1 cellular context compared by ENCODE assay signal in genomic region chr2:151029406-151030157, GRCh38.
TF ChIP-seq lines count a peak whose summit lies in the region.

No MANE protein-coding gene starts in this region.

TF ChIP-seq in SK-N-SH, 30 proteins besides CTCF, POLR2A, EP300 and RAD21 (continued from another document):
- TF ChIP-seq, protein P1, sequence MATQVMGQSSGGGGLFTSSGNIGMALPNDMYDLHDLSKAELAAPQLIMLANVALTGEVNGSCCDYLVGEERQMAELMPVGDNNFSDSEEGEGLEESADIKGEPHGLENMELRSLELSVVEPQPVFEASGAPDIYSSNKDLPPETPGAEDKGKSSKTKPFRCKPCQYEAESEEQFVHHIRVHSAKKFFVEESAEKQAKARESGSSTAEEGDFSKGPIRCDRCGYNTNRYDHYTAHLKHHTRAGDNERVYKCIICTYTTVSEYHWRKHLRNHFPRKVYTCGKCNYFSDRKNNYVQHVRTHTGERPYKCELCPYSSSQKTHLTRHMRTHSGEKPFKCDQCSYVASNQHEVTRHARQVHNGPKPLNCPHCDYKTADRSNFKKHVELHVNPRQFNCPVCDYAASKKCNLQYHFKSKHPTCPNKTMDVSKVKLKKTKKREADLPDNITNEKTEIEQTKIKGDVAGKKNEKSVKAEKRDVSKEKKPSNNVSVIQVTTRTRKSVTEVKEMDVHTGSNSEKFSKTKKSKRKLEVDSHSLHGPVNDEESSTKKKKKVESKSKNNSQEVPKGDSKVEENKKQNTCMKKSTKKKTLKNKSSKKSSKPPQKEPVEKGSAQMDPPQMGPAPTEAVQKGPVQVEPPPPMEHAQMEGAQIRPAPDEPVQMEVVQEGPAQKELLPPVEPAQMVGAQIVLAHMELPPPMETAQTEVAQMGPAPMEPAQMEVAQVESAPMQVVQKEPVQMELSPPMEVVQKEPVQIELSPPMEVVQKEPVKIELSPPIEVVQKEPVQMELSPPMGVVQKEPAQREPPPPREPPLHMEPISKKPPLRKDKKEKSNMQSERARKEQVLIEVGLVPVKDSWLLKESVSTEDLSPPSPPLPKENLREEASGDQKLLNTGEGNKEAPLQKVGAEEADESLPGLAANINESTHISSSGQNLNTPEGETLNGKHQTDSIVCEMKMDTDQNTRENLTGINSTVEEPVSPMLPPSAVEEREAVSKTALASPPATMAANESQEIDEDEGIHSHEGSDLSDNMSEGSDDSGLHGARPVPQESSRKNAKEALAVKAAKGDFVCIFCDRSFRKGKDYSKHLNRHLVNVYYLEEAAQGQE (IDR thresholded peaks at IDR 0.05; ENCODE audit: low read depth, low read length) = no peak
- TF ChIP-seq ELF1 (IDR thresholded peaks at IDR 0.05) (no peak), GABPA (IDR thresholded peaks at IDR 0.05; ENCODE audit: low read depth) (no peak), MEF2A (IDR thresholded peaks at IDR 0.05; ENCODE audit: borderline replicate concordance, low read depth) (no peak), FOSL2 (IDR thresholded peaks at IDR 0.05; ENCODE audit: borderline replicate concordance, low read depth) (no peak)
- TF ChIP-seq, protein P2, sequence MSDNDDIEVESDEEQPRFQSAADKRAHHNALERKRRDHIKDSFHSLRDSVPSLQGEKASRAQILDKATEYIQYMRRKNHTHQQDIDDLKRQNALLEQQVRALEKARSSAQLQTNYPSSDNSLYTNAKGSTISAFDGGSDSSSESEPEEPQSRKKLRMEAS (IDR thresholded peaks at IDR 0.05; ENCODE audit: low read depth) = no peak
- TF ChIP-seq, protein P3, sequence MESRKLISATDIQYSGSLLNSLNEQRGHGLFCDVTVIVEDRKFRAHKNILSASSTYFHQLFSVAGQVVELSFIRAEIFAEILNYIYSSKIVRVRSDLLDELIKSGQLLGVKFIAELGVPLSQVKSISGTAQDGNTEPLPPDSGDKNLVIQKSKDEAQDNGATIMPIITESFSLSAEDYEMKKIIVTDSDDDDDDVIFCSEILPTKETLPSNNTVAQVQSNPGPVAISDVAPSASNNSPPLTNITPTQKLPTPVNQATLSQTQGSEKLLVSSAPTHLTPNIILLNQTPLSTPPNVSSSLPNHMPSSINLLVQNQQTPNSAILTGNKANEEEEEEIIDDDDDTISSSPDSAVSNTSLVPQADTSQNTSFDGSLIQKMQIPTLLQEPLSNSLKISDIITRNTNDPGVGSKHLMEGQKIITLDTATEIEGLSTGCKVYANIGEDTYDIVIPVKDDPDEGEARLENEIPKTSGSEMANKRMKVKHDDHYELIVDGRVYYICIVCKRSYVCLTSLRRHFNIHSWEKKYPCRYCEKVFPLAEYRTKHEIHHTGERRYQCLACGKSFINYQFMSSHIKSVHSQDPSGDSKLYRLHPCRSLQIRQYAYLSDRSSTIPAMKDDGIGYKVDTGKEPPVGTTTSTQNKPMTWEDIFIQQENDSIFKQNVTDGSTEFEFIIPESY (IDR thresholded peaks at IDR 0.05; ENCODE audit: borderline replicate concordance, low read depth) = no peak
